Comparison of ENCODE assay signal across 1 cellular context in the genomic region with DNA sequence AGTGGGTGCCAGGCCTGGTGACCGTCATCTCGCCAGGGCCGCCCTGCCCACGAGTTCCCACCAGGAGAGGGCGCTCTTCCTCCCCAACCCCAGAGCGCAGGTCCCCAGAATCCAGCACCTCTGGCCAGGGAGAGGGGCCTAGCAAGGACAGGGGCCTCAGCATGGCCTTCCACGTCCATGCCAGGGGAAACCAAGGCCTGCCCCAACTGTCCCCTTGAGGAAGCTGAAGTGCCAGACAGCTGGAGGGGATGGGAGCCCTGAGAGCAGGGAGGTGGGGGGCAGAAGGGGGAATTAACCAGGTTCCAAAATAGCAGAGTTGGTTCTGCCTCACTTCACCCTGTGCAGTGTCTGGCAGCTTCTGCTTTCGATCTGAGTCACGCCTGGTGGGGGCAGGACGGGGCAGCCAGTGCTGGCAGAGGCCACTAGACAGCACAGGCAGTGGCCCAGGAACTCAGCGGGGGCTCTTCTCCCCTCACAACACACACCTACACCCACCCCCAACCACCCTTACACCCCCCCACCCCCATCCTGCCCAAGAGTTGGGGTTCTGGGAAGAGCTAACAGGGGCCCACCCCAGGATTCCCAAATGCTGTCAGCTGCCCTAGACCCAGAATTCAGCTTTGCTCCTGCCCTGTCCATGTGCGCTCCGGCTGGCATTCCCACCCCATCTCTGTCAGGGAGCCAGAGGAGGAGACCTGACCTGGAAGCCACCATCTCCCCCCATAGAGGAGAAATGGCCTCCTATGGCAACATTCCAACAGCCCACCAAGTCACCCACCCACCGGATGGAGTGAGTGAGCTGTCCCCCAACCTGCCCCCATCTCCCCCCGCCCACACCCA.
A peak's percentile ranks its signal among the peaks of the same experiment; 100 is the strongest.
TF ChIP-seq lines count a peak whose summit lies in the region.

No MANE protein-coding gene starts in this region.

TF ChIP-seq in HepG2, 621 proteins besides CTCF, POLR2A, EP300 and RAD21 (continued from another document and continues in another):
- TF ChIP-seq, protein P1, sequence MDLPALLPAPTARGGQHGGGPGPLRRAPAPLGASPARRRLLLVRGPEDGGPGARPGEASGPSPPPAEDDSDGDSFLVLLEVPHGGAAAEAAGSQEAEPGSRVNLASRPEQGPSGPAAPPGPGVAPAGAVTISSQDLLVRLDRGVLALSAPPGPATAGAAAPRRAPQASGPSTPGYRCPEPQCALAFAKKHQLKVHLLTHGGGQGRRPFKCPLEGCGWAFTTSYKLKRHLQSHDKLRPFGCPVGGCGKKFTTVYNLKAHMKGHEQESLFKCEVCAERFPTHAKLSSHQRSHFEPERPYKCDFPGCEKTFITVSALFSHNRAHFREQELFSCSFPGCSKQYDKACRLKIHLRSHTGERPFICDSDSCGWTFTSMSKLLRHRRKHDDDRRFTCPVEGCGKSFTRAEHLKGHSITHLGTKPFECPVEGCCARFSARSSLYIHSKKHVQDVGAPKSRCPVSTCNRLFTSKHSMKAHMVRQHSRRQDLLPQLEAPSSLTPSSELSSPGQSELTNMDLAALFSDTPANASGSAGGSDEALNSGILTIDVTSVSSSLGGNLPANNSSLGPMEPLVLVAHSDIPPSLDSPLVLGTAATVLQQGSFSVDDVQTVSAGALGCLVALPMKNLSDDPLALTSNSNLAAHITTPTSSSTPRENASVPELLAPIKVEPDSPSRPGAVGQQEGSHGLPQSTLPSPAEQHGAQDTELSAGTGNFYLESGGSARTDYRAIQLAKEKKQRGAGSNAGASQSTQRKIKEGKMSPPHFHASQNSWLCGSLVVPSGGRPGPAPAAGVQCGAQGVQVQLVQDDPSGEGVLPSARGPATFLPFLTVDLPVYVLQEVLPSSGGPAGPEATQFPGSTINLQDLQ (CRISPR knock-in tag; IDR thresholded peaks at IDR 0.05): no peak
- TF ChIP-seq ZNF883 (CRISPR knock-in tag; IDR thresholded peaks at IDR 0.05; ENCODE audit: not compliant biosample characterization) (no peak), RXRB (CRISPR knock-in tag; IDR thresholded peaks at IDR 0.05; ENCODE audit: borderline replicate concordance) (no peak; the same call in 1 of the 2 replicates), ZNF251 (CRISPR knock-in tag; IDR thresholded peaks at IDR 0.05) (no peak), TBP (CRISPR knock-in tag; IDR thresholded peaks at IDR 0.05) (no peak), SNRNP70 (IDR thresholded peaks at IDR 0.05; ENCODE audit: low read depth, low read length) (no peak), HOXD1 (CRISPR knock-in tag; IDR thresholded peaks at IDR 0.05) (no peak), ATF2 (CRISPR knock-in tag; IDR thresholded peaks at IDR 0.05) (no peak), ISL2 (CRISPR knock-in tag; IDR thresholded peaks at IDR 0.05) (0 out of 2 replicates have a peak, but pooled peaks have one; percentile 12), TMF1 (CRISPR knock-in tag; IDR thresholded peaks at IDR 0.05; ENCODE audit: low read depth) (no peak), ZBTB10 (CRISPR knock-in tag; IDR thresholded peaks at IDR 0.05; ENCODE audit: borderline replicate concordance) (no peak), KAT8 (CRISPR knock-in tag; IDR thresholded peaks at IDR 0.05) (no peak), MAFF (IDR thresholded peaks at IDR 0.05; ENCODE audit: low read depth, low read length) (no peak), BORCS8-MEF2B (CRISPR knock-in tag; IDR thresholded peaks at IDR 0.05) (peak; percentile 49; the same call in 1 of the 2 replicates), ZNF709 (CRISPR knock-in tag; IDR thresholded peaks at IDR 0.05) (no peak), NCOR1 (IDR thresholded peaks at IDR 0.05; ENCODE audit: borderline replicate concordance, low read length) (no peak), MATR3 (CRISPR knock-in tag; IDR thresholded peaks at IDR 0.05) (no peak), RBAK (CRISPR knock-in tag; IDR thresholded peaks at IDR 0.05) (no peak), PTBP1 (IDR thresholded peaks at IDR 0.05; ENCODE audit: low read depth, low read length, poor library complexity, severe bottlenecking) (no peak), ZNF292 (CRISPR knock-in tag; IDR thresholded peaks at IDR 0.05; ENCODE audit: borderline replicate concordance, low read depth) (no peak), HOXA9 (CRISPR knock-in tag; IDR thresholded peaks at IDR 0.05; ENCODE audit: borderline replicate concordance) (no peak), NR3C1 (CRISPR knock-in tag; IDR thresholded peaks at IDR 0.05) (no peak), HDAC6 (IDR thresholded peaks at IDR 0.05; ENCODE audit: low read depth, low read length) (no peak)
- TF ChIP-seq, protein P2, sequence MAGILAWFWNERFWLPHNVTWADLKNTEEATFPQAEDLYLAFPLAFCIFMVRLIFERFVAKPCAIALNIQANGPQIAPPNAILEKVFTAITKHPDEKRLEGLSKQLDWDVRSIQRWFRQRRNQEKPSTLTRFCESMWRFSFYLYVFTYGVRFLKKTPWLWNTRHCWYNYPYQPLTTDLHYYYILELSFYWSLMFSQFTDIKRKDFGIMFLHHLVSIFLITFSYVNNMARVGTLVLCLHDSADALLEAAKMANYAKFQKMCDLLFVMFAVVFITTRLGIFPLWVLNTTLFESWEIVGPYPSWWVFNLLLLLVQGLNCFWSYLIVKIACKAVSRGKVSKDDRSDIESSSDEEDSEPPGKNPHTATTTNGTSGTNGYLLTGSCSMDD (CRISPR knock-in tag; IDR thresholded peaks at IDR 0.05): no peak
- TF ChIP-seq, protein P3, sequence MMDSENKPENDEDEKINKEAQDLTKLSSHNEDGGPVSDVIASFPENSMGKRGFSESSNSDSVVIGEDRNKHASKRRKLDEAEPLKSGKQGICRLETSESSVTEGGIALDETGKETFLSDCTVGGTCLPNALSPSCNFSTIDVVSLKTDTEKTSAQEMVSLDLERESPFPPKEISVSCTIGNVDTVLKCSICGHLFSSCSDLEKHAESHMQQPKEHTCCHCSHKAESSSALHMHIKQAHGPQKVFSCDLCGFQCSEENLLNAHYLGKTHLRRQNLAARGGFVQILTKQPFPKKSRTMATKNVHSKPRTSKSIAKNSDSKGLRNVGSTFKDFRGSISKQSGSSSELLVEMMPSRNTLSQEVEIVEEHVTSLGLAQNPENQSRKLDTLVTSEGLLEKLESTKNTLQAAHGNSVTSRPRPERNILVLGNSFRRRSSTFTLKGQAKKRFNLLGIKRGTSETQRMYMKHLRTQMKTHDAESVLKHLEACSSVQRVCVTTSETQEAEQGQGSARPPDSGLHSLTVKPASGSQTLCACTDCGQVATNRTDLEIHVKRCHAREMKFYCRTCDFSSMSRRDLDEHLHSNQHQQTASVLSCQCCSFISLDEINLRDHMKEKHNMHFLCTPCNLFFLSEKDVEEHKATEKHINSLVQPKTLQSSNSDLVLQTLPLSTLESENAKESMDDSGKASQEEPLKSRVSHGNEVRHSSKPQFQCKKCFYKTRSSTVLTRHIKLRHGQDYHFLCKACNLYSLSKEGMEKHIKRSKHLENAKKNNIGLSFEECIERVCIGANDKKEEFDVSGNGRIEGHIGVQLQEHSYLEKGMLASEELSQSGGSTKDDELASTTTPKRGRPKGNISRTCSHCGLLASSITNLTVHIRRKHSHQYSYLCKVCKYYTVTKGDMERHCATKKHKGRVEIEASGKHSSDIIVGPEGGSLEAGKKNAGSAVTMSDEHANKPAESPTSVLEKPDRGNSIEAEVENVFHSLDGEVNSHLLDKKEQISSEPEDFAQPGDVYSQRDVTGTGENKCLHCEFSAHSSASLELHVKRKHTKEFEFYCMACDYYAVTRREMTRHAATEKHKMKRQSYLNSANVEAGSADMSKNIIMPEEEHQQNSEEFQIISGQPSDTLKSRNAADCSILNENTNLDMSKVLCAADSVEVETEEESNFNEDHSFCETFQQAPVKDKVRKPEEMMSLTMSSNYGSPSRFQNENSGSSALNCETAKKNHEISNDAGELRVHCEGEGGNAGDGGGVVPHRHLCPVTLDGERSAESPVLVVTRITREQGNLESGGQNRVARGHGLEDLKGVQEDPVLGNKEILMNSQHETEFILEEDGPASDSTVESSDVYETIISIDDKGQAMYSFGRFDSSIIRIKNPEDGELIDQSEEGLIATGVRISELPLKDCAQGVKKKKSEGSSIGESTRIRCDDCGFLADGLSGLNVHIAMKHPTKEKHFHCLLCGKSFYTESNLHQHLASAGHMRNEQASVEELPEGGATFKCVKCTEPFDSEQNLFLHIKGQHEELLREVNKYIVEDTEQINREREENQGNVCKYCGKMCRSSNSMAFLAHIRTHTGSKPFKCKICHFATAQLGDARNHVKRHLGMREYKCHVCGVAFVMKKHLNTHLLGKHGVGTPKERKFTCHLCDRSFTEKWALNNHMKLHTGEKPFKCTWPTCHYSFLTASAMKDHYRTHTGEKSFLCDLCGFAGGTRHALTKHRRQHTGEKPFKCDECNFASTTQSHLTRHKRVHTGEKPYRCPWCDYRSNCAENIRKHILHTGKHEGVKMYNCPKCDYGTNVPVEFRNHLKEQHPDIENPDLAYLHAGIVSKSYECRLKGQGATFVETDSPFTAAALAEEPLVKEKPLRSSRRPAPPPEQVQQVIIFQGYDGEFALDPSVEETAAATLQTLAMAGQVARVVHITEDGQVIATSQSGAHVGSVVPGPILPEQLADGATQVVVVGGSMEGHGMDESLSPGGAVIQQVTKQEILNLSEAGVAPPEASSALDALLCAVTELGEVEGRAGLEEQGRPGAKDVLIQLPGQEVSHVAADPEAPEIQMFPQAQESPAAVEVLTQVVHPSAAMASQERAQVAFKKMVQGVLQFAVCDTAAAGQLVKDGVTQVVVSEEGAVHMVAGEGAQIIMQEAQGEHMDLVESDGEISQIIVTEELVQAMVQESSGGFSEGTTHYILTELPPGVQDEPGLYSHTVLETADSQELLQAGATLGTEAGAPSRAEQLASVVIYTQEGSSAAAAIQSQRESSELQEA (CRISPR knock-in tag; IDR thresholded peaks at IDR 0.05; ENCODE audit: not compliant biosample characterization): no peak
- TF ChIP-seq, protein P4, sequence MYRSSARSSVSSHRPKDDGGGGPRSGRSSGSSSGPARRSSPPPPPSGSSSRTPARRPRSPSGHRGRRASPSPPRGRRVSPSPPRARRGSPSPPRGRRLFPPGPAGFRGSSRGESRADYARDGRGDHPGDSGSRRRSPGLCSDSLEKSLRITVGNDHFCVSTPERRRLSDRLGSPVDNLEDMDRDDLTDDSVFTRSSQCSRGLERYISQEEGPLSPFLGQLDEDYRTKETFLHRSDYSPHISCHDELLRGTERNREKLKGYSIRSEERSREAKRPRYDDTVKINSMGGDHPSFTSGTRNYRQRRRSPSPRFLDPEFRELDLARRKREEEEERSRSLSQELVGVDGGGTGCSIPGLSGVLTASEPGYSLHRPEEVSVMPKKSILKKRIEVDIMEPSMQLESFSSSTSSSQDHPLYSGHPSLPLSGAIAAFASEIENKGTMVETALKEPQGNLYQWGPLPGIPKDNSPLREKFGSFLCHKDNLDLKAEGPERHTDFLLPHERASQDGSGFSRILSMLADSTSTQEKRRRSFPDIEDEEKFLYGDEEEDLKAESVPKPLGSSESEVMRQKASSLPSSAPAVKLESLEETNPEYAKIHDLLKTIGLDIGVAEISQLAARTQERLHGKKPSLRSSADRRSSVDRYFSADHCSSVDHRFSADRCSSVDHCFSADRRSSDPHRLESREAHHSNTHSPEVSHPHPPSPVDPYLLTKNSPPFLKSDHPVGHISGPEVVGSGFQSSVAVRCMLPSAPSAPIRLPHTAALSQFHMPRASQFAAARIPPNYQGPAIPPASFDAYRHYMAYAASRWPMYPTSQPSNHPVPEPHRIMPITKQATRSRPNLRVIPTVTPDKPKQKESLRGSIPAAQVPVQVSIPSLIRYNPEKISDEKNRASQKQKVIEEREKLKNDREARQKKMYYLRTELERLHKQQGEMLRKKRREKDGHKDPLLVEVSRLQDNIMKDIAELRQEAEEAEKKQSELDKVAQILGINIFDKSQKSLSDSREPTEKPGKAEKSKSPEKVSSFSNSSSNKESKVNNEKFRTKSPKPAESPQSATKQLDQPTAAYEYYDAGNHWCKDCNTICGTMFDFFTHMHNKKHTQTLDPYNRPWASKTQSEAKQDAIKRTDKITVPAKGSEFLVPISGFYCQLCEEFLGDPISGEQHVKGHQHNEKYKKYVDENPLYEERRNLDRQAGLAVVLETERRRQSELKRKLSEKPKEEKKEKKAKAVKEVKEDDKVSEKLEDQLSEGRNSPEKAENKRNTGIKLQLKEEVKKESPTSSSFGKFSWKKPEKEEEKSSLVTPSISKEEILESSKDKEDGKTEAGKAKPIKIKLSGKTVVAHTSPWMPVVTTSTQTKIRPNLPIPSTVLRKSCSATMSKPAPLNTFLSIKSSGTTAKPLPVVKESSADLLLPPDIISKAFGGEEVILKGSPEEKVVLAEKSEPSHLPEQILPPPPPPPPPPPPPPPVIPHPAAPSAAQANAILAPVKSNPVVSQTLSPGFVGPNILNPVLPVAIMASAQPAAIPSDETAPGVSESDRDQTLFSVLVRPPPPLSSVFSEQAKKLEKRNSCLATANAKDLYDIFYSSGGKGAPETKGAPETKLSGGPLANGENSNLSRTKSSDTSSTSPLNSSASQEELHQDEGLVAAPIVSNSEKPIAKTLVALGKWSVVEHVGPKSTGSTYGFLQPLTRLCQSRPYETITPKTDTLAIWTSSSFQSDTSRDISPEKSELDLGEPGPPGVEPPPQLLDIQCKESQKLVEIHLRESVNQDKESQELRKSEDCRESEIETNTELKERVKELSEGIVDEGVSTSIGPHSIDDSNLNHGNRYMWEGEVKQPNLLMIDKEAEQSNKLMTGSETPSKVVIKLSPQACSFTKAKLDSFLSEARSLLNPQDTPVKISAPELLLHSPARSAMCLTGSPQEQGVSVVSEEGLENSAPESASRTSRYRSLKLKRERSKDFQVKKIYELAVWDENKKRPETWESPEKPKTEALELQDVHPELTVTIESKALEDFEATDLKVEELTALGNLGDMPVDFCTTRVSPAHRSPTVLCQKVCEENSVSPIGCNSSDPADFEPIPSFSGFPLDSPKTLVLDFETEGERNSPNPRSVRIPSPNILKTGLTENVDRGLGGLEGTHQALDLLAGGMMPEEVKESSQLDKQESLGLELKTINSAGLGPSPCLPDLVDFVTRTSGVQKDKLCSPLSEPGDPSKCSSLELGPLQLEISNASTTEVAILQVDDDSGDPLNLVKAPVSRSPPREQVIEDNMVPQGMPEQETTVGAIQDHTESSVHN (CRISPR knock-in tag; IDR thresholded peaks at IDR 0.05): no peak
